20 cellular contexts compared by ENCODE assay signal in the genomic region with DNA sequence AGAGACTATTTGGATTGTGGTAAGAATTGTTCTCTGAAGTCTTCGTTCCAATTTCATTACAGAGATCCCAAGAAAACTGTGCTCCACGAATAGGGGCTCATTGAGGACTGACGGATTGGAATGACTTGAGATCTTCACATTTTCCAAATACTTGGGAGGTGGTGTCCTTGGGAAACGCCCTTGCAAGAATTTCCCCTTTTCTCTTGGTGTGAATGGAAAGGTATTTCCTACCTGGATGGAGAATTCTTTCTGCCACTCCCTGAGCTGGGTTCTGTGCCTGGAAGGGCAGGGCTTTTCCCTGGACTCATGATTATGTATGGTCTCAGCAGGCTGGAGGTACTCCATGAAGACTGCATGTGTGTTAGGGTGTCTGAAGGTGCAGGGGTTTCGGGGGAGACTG. TPM values are rescaled to one million over a fixed set of nuclear protein-coding genes. Genes with fewer than 3 reads are reported as not detected.
DNase-seq lines count a peak whose midpoint lies in the region; TF ChIP-seq lines count a peak whose summit lies in the region.
"Had no signal": no experiment of that assay in that cellular context is flagged by ENCODE, and none has a peak within 500 bp of the region (broad histone marks: within the 10 kb centered on the region; RNA-seq: fewer than 3 reads in every experiment).

No MANE protein-coding gene starts in this region.

- no peak overlapping the region for H2BK20ac ChIP-seq in H9 (ENCODE audit: low read depth, low read length, poor library complexity, severe bottlenecking)

- 0 out of 7 replicates have a peak overlapping the region, but pooled peaks of 1 of the 3 experiments have one; percentile 35 for H3K27ac Mint-ChIP-seq in H9
- H3K27ac Mint-ChIP-seq: CD4-positive, CD25-positive, alpha-beta regulatory T cell had no signal

- H2AK5ac ChIP-seq in H9 (ENCODE audit: insufficient read length, low read length) = no peak overlapping the region

- H3K36me3 ChIP-seq in ascending aorta (no peaks in the 10 kb centered on the region), vagina (no peaks in the 10 kb centered on the region)
- H3K36me3 ChIP-seq: BLaER1, MG63, SJCRH30 had no signal

- H3K9me3 ChIP-seq in H9 (ENCODE audit: control insufficient read depth, low read depth, low read length) = no peaks in the 10 kb centered on the region
- H3K9me3 ChIP-seq in ascending aorta = no peaks in the 10 kb centered on the region
- no peaks in the 10 kb centered on the region for H3K9me3 ChIP-seq in vagina
- H3K9me3 ChIP-seq: MG63, SJCRH30 had no signal

- H3K18ac ChIP-seq in H9 (ENCODE audit: insufficient read length, low read depth, low read length) = no peak overlapping the region

- no peak overlapping the region for H3K56ac ChIP-seq in H9 (ENCODE audit: insufficient read length, low read depth, low read length)

- H4K5ac ChIP-seq in H9 (ENCODE audit: insufficient read length, low read depth, low read length) = no peak overlapping the region

- no peak for TF ChIP-seq POLR2A in vagina (IDR thresholded peaks at IDR 0.05)

- no peaks in the 10 kb centered on the region for H3K27me3 ChIP-seq in H9 (ENCODE audit: insufficient read depth, low read length)
- no peaks in the 10 kb centered on the region for H3K27me3 ChIP-seq in ascending aorta
- no peaks in the 10 kb centered on the region for H3K27me3 ChIP-seq in vagina
- H3K27me3 ChIP-seq: BLaER1, MG63, SJCRH30 had no signal

- intact Hi-C loops in ascending aorta (cut with DNase I) = no loop called here
- intact Hi-C loops in vagina (cut with DNase I) = no loop called here

- no peak overlapping the region for H4K91ac ChIP-seq in H9 (ENCODE audit: insufficient read length, low read depth, low read length)

- no peaks in the 10 kb centered on the region for H3K4me1 ChIP-seq in H9 (ENCODE audit: insufficient read depth, low read length)
- peaks cover 4 to 11% of the 10 kb centered on the region in 2 donors for H3K4me1 ChIP-seq in ascending aorta
- H3K4me1 ChIP-seq in vagina = peaks cover 12% of the 10 kb centered on the region
- H3K4me1 ChIP-seq: BLaER1, SJCRH30 had no signal

- H3K4me3 ChIP-seq in ascending aorta (peak overlapping the region in 1 of 2 donors; percentile 27), vagina (no peak overlapping the region)
- H3K4me3 ChIP-seq: BLaER1, MG63, PC-9, SJCRH30 had no signal

- H4K8ac ChIP-seq in H9 (replicated peaks; ENCODE audit: insufficient read length, low read depth, low read length) = no peak overlapping the region

- no peaks in the 10 kb centered on the region for H3K79me1 ChIP-seq in H9 (ENCODE audit: insufficient read depth, low read depth, low read length, poor library complexity, severe bottlenecking)

- DNase-seq in H9 = peak; percentile 35
- DNase-seq in ascending aorta (ENCODE audit: low spot score in 2 of 2) = no peak
- peak; percentile 11 for DNase-seq in kidney tubule cell (ENCODE audit: low spot score)
- no peak for DNase-seq in vagina (ENCODE audit: extremely low spot score in 2 of 2)
- no peak for DNase-seq in occipital lobe (lab: John Stamatoyannopoulos, UW)
- DNase-seq in amniotic stem cell (lab: John Stamatoyannopoulos, UW) = no peak
- no peak for DNase-seq in nucleus accumbens (lab: John Stamatoyannopoulos, UW)
- DNase-seq: CD4-positive, CD25-positive, alpha-beta regulatory T cell; H7; KG1; NCI-H1105 treated with DMSO at 0.1 percent for 48 hours; NCI-H146; NCI-H1930; NCI-H446; NCI-H524 treated with DMSO at 0.1 percent for 48 hours; NCI-H774; SJCRH30 had no signal

- TF ChIP-seq CTCF in H9 (conservative IDR thresholded peaks at IDR 0.05) = no peak
- TF ChIP-seq CTCF in ascending aorta (IDR thresholded peaks at IDR 0.05) = no peak
- TF ChIP-seq CTCF in vagina (IDR thresholded peaks at IDR 0.05) = no peak

- H3K4me2 ChIP-seq in H9 (ENCODE audit: insufficient read depth, insufficient read length, low read length) = no peak overlapping the region
- H3K4me2 ChIP-seq: BLaER1, PC-9 had no signal

- H2BK120ac ChIP-seq in H9 (ENCODE audit: low read depth, low read length, poor library complexity, severe bottlenecking) = no peak overlapping the region

- no peak overlapping the region for H3K14ac ChIP-seq in H9 (ENCODE audit: insufficient read depth, low read length)

- H3K9ac ChIP-seq in H9 (ENCODE audit: extremely low read depth, insufficient read length, low read length) = no peak overlapping the region
- H3K9ac ChIP-seq: BLaER1 had no signal

- peaks cover 0 to 4% (median 0%) of the 10 kb centered on the region in 3 experiments; a peak in 1 of 7 replicates for H3K36me3 Mint-ChIP-seq in H9 (ENCODE audit: insufficient read depth in 1 of 3, low read depth in 3 of 3)

- no peak overlapping the region for H3K23ac ChIP-seq in H9 (ENCODE audit: insufficient read length, low read depth, low read length)

- no peak overlapping the region for H3T11ph ChIP-seq in H9 (ENCODE audit: low read length)

- no peak overlapping the region for H3K27ac ChIP-seq in H9 (ENCODE audit: insufficient read length, low read depth, low read length)
- peak overlapping the region; percentile 54 to 82 for H3K27ac ChIP-seq in ascending aorta
- H3K27ac ChIP-seq in vagina = peak overlapping the region; percentile 3
- H3K27ac ChIP-seq: BLaER1, PC-9, SJCRH30 had no signal

- no peak overlapping the region for H3K4me3 Mint-ChIP-seq in H9
- H3K4me3 Mint-ChIP-seq: CD4-positive, CD25-positive, alpha-beta regulatory T cell had no signal

- no peak overlapping the region for H2BK5ac ChIP-seq in H9 (ENCODE audit: insufficient read length, low read length)

- H4K20me1 ChIP-seq in H9 (ENCODE audit: control insufficient read depth, insufficient read depth, insufficient read length) = no peaks in the 10 kb centered on the region
- H4K20me1 ChIP-seq: BLaER1 had no signal

- H3K27me3 Mint-ChIP-seq in H9 (ENCODE audit: low read depth) = no peaks in the 10 kb centered on the region; the same call in 1 of the 2 replicates

- H2AFZ ChIP-seq in H9 (ENCODE audit: low read length) = no peak overlapping the region
- H2AFZ ChIP-seq: PC-9 had no signal

- H3K4me1 Mint-ChIP-seq in H9 = peaks cover 0 to 6% of the 10 kb centered on the region in 2 experiments; a peak in 1 of 4 replicates

- H3K9me3 Mint-ChIP-seq in H9 = peaks cover 0 to 3% of the 10 kb centered on the region in 2 experiments; a peak in 3 of 5 replicates

- WGBS in H9 (ENCODE audit: extremely low coverage, insufficient read length, low lambda C conversion rate) = no CpG with 5 or more reads among the region's 5 CpGs

- no peaks in the 10 kb centered on the region for H3K79me2 ChIP-seq in H9 (ENCODE audit: insufficient read depth, low read length)

- H3K23me2 ChIP-seq in H9 (ENCODE audit: insufficient read length, low read depth, low read length, poor library complexity, severe bottlenecking) = no peaks in the 10 kb centered on the region

- H2BK15ac ChIP-seq in H9 (ENCODE audit: low read depth, low read length) = no peak overlapping the region

- no peak overlapping the region for H2BK12ac ChIP-seq in H9 (ENCODE audit: insufficient read length, low read depth, low read length)

- no peak overlapping the region for H3K4ac ChIP-seq in H9 (ENCODE audit: low read depth, low read length)

RNA-seq across cellular contexts. Expression of gene SNX18, which starts 53.9 kb away (rescaled TPM):
- 17.2 and 17.6 TPM in 2 replicates for total RNA-seq in H9 (2021)
- total RNA-seq in ascending aorta = 200 TPM
- 63.1 TPM for total RNA-seq in vagina
- 25.4 TPM for total RNA-seq in occipital lobe

Comparison
In these comparisons a context has a peak if more than half of its experiments do, and no peak if none do; other contexts are left out.
1. DNase-seq: peak in H9 (single experiment) and kidney tubule cell (single experiment); none in ascending aorta (0 of 2), vagina (0 of 2), occipital lobe (single experiment), amniotic stem cell (single experiment) and nucleus accumbens (0 of 56).